In genomic region chr4:122865421-122865820, GRCh38 we compare ENCODE assay signal across 1 cellular context.
TF ChIP-seq lines count a peak whose summit lies in the region.

No MANE protein-coding gene starts in this region.

TF ChIP-seq in IMR-90, 13 proteins besides CTCF, POLR2A, EP300 and RAD21 (continued from another document):
- no peak for TF ChIP-seq RCOR1 (IDR thresholded peaks at IDR 0.05; ENCODE audit: insufficient replicate concordance, low read length)
- TF ChIP-seq ELK1 (IDR thresholded peaks at IDR 0.05; ENCODE audit: borderline replicate concordance, low read depth, low read length) = no peak
- TF ChIP-seq NFE2L2 (IDR thresholded peaks at IDR 0.05; ENCODE audit: low read depth, low read length) = no peak
- no peak for TF ChIP-seq RFX5 (IDR thresholded peaks at IDR 0.05; ENCODE audit: low read depth, low read length)
- no peak for TF ChIP-seq BHLHE40 (IDR thresholded peaks at IDR 0.05; ENCODE audit: low read depth, low read length)
